ENCODE assay signal across 9 cellular contexts in the genomic region with DNA sequence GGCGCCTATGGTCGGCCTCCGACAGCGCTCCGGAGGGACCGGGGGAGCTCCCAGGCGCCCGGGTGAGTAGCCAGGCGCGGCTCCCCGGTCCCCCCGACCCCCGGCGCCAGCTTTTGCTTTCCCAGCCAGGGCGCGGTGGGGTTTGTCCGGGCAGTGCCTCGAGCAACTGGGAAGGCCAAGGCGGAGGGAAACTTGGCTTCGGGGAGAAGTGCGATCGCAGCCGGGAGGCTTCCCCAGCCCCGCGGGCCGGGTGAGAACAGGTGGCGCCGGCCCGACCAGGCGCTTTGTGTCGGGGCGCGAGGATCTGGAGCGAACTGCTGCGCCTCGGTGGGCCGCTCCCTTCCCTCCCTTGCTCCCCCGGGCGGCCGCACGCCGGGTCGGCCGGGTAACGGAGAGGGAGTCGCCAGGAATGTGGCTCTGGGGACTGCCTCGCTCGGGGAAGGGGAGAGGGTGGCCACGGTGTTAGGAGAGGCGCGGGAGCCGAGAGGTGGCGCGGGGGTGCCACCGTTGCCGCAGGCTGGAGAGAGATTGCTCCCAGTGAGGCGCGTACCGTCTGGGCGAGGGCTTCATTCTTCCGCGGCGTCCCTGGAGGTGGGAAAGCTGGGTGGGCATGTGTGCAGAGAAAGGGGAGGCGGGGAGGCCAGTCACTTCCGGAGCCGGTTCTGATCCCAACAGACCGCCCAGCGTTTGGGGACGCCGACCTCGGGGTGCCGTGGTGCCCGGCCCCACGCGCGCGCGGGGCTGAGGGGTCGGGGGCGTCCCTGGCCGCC. TPM values are rescaled to one million over a fixed set of nuclear protein-coding genes. Genes with fewer than 3 reads are reported as not detected.
A peak's percentile ranks its signal among the peaks of the same experiment; 100 is the strongest.
DNase-seq lines count a peak whose midpoint lies in the region; ATAC-seq and TF ChIP-seq lines count a peak whose summit lies in the region.
"Had no signal": no experiment of that assay in that cellular context is flagged by ENCODE, and none has a peak within 500 bp of the region (broad histone marks: within the 10 kb centered on the region; RNA-seq: fewer than 3 reads in every experiment).

No MANE protein-coding gene starts in this region.

- WGBS in endodermal cell (ENCODE audit: insufficient coverage in 1 of 2, insufficient read length in 1 of 2), 2 experiments: 0% methylated on average over 17 to 81 of the region's 81 CpGs
- WGBS in mesodermal cell (ENCODE audit: insufficient coverage in 2 of 2), 2 experiments: 0% methylated on average over 51 to 59 of the region's 81 CpGs
- WGBS in transverse colon (ENCODE audit: low coverage in 1 of 2), 2 donors: 6% methylated on average over 72 of the region's 81 CpGs; no CpG with 5 or more reads in 1 of the 2 donors

- no peak for TF ChIP-seq EP300 in transverse colon (IDR thresholded peaks at IDR 0.05; ENCODE audit: low read depth)

- H3K27ac Mint-ChIP-seq in activated CD4-positive, alpha-beta T cell treated with anti-CD3 and anti-CD28 coated beads for 36 hours: no peak overlapping the region
- H3K27ac Mint-ChIP-seq in endodermal cell: peak overlapping the region; percentile 95

- H3K36me3 ChIP-seq in SJSA1 (peaks cover 55% of the 10 kb centered on the region), endodermal cell (ENCODE audit: control insufficient read depth, insufficient read depth, low read length) (peaks cover 18% of the 10 kb centered on the region), mesodermal cell (ENCODE audit: control insufficient read depth, insufficient read depth, low read length) (peaks cover 8% of the 10 kb centered on the region), transverse colon (no peaks in the 10 kb centered on the region)

- peak overlapping the region; percentile 70 for H3K4me3 Mint-ChIP-seq in activated CD4-positive, alpha-beta T cell treated with anti-CD3 and anti-CD28 coated beads for 36 hours
- H3K4me3 Mint-ChIP-seq in endodermal cell: peak overlapping the region; percentile 93

- H3K9me3 Mint-ChIP-seq in activated CD4-positive, alpha-beta T cell treated with anti-CD3 and anti-CD28 coated beads for 36 hours (ENCODE audit: low read depth): no peaks in the 10 kb centered on the region
- H3K9me3 Mint-ChIP-seq in endodermal cell: no peaks in the 10 kb centered on the region

- peak; percentile 69 for TF ChIP-seq CTCF in endodermal cell (conservative IDR thresholded peaks at IDR 0.05)
- TF ChIP-seq CTCF in transverse colon (IDR thresholded peaks at IDR 0.05): peak; percentile 11 to 37 (median 18)

- H3K27me3 ChIP-seq in SJSA1 (replicated peaks) (no peaks in the 10 kb centered on the region), endodermal cell (ENCODE audit: control insufficient read depth, insufficient read depth, low read length, poor library complexity, severe bottlenecking) (no peaks in the 10 kb centered on the region), transverse colon (peaks cover 15% of the 10 kb centered on the region)

- ATAC-seq in activated CD4-positive, alpha-beta T cell treated with anti-CD3 and anti-CD28 coated beads for 36 hours: peak; percentile 24
- peak; percentile 24 for ATAC-seq in HG02763 (IDR thresholded peaks at IDR 0.05; ENCODE audit: unreplicated experiment)

- H3K9me3 ChIP-seq in SJSA1 (replicated peaks): no peaks in the 10 kb centered on the region
- no peaks in the 10 kb centered on the region for H3K9me3 ChIP-seq in endodermal cell (ENCODE audit: control insufficient read depth, low read length)
- no peaks in the 10 kb centered on the region for H3K9me3 ChIP-seq in mesodermal cell (ENCODE audit: control insufficient read depth, low read length)
- no peaks in the 10 kb centered on the region for H3K9me3 ChIP-seq in transverse colon

- peak overlapping the region; percentile 81 for H3K9ac ChIP-seq in endodermal cell (ENCODE audit: extremely low read depth, low read length, poor library complexity, severe bottlenecking)

- H3K36me3 Mint-ChIP-seq in activated CD4-positive, alpha-beta T cell treated with anti-CD3 and anti-CD28 coated beads for 36 hours (ENCODE audit: low read depth): no peaks in the 10 kb centered on the region
- H3K36me3 Mint-ChIP-seq in endodermal cell (ENCODE audit: low read depth): peaks cover 26% of the 10 kb centered on the region

- peaks cover 27% of the 10 kb centered on the region for H3K4me1 Mint-ChIP-seq in activated CD4-positive, alpha-beta T cell treated with anti-CD3 and anti-CD28 coated beads for 36 hours
- peaks cover 30% of the 10 kb centered on the region for H3K4me1 Mint-ChIP-seq in endodermal cell

- in situ Hi-C loops in transverse colon (cut with MboI; ENCODE audit: low pct_ligation_motif_present in 1 of 4, low pct_unique_long_range_greater_than_20kb in 1 of 4, low sequenced_read_pairs in 3 of 4): no loop called here

- H3K4me1 ChIP-seq in SJSA1 (replicated peaks) (peaks cover 51% of the 10 kb centered on the region), endodermal cell (ENCODE audit: control insufficient read depth, insufficient read depth, low read length) (no peaks in the 10 kb centered on the region), mesodermal cell (ENCODE audit: control insufficient read depth, insufficient read depth, low read length, poor library complexity, severe bottlenecking) (peaks cover 16% of the 10 kb centered on the region), transverse colon (peaks cover 0 to 33% (median 25%) of the 10 kb centered on the region in 4 donors)

- POLR2A ChIA-PET in activated CD4-positive, alpha-beta T cell treated with anti-CD3 and anti-CD28 coated beads for 36 hours (lab: Charles Lee): interaction anchor here (0.6 kb wide), 1 partner anchor 124 kb away, joined by 3 read pairs; no protein-coding TSS in a partner anchor

- H3K27ac ChIP-seq in SJSA1 (peak overlapping the region; percentile 94), endodermal cell (ENCODE audit: low read depth, low read length) (peak overlapping the region; percentile 92), mesodermal cell (ENCODE audit: low read depth, low read length, severe bottlenecking) (peak overlapping the region; percentile 80), transverse colon (peak overlapping the region; percentile 81 to 86 (median 84))
- H3K27ac ChIP-seq: epithelial cell of prostate had no signal

- H3K4me3 ChIP-seq in SJSA1: peak overlapping the region; percentile 91
- peak overlapping the region; percentile 90 for H3K4me3 ChIP-seq in endodermal cell (ENCODE audit: low read length)
- H3K4me3 ChIP-seq in mesodermal cell (ENCODE audit: extremely low read depth, insufficient read depth, low read length, poor library complexity, severe bottlenecking): peak overlapping the region; percentile 81
- peak overlapping the region; percentile 59 to 81 (median 78) for H3K4me3 ChIP-seq in transverse colon

- intact Hi-C loops in activated CD4-positive, alpha-beta T cell treated with anti-CD3 and anti-CD28 coated beads for 36 hours (cut with DNase I, micrococcal nuclease): loop anchor here (2.0 to 5.0 kb wide), 2 partner anchors 33 to 314 kb away; no protein-coding TSS in a partner anchor
- intact Hi-C loops in transverse colon (cut with DNase I; ENCODE audit: low total_unique reads): no loop called here

- H3K27me3 Mint-ChIP-seq in activated CD4-positive, alpha-beta T cell treated with anti-CD3 and anti-CD28 coated beads for 36 hours: peaks cover 48% of the 10 kb centered on the region
- H3K27me3 Mint-ChIP-seq in endodermal cell (ENCODE audit: insufficient read depth): peaks cover 6% of the 10 kb centered on the region

- CTCF ChIA-PET in activated CD4-positive, alpha-beta T cell treated with anti-CD3 and anti-CD28 coated beads for 36 hours (lab: Charles Lee): interaction anchor here (0.6 to 1.0 kb wide), 2 partner anchors 35 to 99 kb away, joined by 3 read pairs; no protein-coding TSS in a partner anchor

- TF ChIP-seq POLR2A in transverse colon (IDR thresholded peaks at IDR 0.05): no peak

- peak; percentile 38 for DNase-seq in activated CD4-positive, alpha-beta T cell treated with anti-CD3 and anti-CD28 coated beads for 36 hours
- no peak for DNase-seq in activated CD4-positive, alpha-beta T cell treated with anti-CD3 and anti-CD28 coated beads for 4 hours
- DNase-seq in SJSA1 (ENCODE audit: low read depth in 1 of 2, low spot score in 2 of 2): peak; percentile 61 to 71
- peak; percentile 88 for DNase-seq in endodermal cell
- DNase-seq in transverse colon: peak; percentile 45
- no peak for DNase-seq in GF-D8 (lab: John Stamatoyannopoulos, UW)

RNA-seq across cellular contexts. Expression of gene DAPK1, which starts 0.6 kb away (rescaled TPM):
- total RNA-seq in activated CD4-positive, alpha-beta T cell treated with anti-CD3 and anti-CD28 coated beads for 36 hours: 1 to 10 TPM; 3.9 to 5.6 TPM
- total RNA-seq in SJSA1 (2014; rRNA removed; shearing (Covaris generic)): 84.9 and 103 TPM in 2 replicates
- total RNA-seq in endodermal cell: 100 to 1,000 TPM; 117 to 139 TPM
- 39.1 TPM for polyA plus RNA-seq in endodermal cell (2013, experiment 1 of 2)
- polyA plus RNA-seq in endodermal cell (2013, experiment 2 of 2): 33.2 TPM
- polyA plus RNA-seq in mesodermal cell (2013, experiment 1 of 2): 26.4 TPM
- 21.0 TPM for polyA plus RNA-seq in mesodermal cell (2013, experiment 2 of 2)
- total RNA-seq in transverse colon: 10 to 100 TPM; 14.5 to 28.3 (median 20.7) TPM

Comparison
In these comparisons a context has a peak if more than half of its experiments do, and no peak if none do; other contexts are left out.
1. DNase-seq: peak in activated CD4-positive, alpha-beta T cell treated with anti-CD3 and anti-CD28 coated beads for 36 hours (single experiment), SJSA1 (2 of 2), endodermal cell (single experiment) and transverse colon (single experiment); none in activated CD4-positive, alpha-beta T cell treated with anti-CD3 and anti-CD28 coated beads for 4 hours (0 of 2) and GF-D8 (single experiment).
2. Peak in every context shown above with its lines, with median percentiles within 50 percentile points of each other: H3K27ac ChIP-seq and H3K4me3 ChIP-seq.